In the genomic region with DNA sequence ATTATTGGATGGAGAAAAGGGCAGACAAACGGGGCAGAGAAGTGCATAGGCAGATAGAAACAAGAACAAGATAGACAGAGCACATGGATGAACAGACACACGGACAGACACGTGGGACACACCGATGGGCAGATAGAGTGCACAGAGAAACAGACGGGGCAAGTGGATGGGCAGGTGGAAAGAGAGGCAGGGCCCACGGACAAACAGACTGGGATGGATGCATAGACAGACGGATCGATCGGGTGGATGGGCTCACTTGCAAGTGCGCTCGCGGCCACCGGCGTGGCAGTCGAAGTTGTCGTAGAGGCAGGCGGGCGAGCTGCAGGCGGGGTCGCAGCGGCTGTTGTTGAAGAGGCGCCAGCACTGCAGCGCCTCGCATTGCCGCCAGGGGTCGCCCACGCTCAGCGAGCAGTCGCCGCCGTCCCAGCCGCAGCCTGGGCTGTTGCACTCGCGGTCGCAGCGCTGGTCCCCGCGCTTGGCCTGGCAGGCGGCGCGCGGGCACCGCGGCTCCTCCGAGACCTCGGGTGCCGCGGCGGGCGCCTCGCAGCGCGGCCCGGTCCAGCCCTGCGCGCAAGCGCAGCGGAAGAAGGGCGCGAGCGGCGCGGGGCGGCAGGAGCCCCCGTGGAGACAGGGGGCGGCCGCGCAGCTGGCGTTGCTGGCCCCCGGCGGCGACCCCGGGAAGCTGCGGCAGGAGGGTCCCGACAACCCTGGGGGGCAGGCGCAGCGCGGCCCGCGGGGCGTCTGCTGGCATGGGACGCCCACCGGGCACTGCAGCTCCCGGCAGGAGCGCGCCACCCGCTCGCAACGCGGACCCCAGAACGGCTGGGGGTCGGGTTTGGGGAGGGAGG, we compare ENCODE assay signal across 1 cellular context.
A peak's percentile ranks its signal among the peaks of the same experiment; 100 is the strongest.
TF ChIP-seq lines count a peak whose summit lies in the region.

No MANE protein-coding gene starts in this region.

TF ChIP-seq in HepG2, 621 proteins besides CTCF, POLR2A, EP300 and RAD21 (continued from another document and continues in another):
- TF ChIP-seq, protein P1, sequence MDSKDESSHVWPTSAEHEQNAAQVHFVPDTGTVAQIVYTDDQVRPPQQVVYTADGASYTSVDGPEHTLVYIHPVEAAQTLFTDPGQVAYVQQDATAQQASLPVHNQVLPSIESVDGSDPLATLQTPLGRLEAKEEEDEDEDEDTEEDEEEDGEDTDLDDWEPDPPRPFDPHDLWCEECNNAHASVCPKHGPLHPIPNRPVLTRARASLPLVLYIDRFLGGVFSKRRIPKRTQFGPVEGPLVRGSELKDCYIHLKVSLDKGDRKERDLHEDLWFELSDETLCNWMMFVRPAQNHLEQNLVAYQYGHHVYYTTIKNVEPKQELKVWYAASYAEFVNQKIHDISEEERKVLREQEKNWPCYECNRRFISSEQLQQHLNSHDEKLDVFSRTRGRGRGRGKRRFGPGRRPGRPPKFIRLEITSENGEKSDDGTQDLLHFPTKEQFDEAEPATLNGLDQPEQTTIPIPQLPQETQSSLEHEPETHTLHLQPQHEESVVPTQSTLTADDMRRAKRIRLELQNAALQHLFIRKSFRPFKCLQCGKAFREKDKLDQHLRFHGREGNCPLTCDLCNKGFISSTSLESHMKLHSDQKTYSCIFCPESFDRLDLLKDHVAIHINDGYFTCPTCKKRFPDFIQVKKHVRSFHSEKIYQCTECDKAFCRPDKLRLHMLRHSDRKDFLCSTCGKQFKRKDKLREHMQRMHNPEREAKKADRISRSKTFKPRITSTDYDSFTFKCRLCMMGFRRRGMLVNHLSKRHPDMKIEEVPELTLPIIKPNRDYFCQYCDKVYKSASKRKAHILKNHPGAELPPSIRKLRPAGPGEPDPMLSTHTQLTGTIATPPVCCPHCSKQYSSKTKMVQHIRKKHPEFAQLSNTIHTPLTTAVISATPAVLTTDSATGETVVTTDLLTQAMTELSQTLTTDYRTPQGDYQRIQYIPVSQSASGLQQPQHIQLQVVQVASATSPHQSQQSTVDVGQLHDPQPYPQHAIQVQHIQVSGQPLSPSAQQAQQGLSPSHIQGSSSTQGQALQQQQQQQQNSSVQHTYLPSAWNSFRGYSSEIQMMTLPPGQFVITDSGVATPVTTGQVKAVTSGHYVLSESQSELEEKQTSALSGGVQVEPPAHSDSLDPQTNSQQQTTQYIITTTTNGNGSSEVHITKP (CRISPR knock-in tag; IDR thresholded peaks at IDR 0.05; ENCODE audit: low read depth): 0 out of 2 replicates have a peak, but pooled peaks have one; percentile 34
- TF ChIP-seq ZNF317 (CRISPR knock-in tag; IDR thresholded peaks at IDR 0.05) (no peak), SALL2 (CRISPR knock-in tag; IDR thresholded peaks at IDR 0.05) (peak; percentile 80; the same call in 1 of the 2 replicates), ZBTB7B (CRISPR knock-in tag; IDR thresholded peaks at IDR 0.05) (peak; percentile 39; the same call in 1 of the 2 replicates), PPARG (CRISPR knock-in tag; conservative IDR thresholded peaks at IDR 0.05) (no peak), HOXA5 (CRISPR knock-in tag; IDR thresholded peaks at IDR 0.05) (no peak), RNF219 (CRISPR knock-in tag; IDR thresholded peaks at IDR 0.05) (no peak), YY1 (IDR thresholded peaks at IDR 0.05; ENCODE audit: insufficient read depth, insufficient replicate concordance, low read depth, low read length) (peak; percentile 73), SOX13 (IDR thresholded peaks at IDR 0.05) (no peak), SOX13 (CRISPR knock-in tag; conservative IDR thresholded peaks at IDR 0.05 in 1 of 2, IDR thresholded peaks at IDR 0.05 in 1 of 2) (peak in 1 of 2 experiments; percentile 26; a peak in 1 of 4 replicates), SMC3 (IDR thresholded peaks at IDR 0.05; ENCODE audit: low read length) (peak; percentile 47; the same call in 1 of the 2 replicates), MAFK (conservative IDR thresholded peaks at IDR 0.05 in 1 of 2, IDR thresholded peaks at IDR 0.05 in 1 of 2; ENCODE audit: low read length in 2 of 2) (no peak), MTA1 (CRISPR knock-in tag; IDR thresholded peaks at IDR 0.05; ENCODE audit: borderline replicate concordance) (peak; percentile 49; the same call in 1 of the 2 replicates), PHF8 (CRISPR knock-in tag; IDR thresholded peaks at IDR 0.05) (no peak), HOXA3 (CRISPR knock-in tag; IDR thresholded peaks at IDR 0.05) (peak; percentile 72), ZNF83 (CRISPR knock-in tag; IDR thresholded peaks at IDR 0.05; ENCODE audit: borderline replicate concordance) (no peak), NPAS2 (CRISPR knock-in tag; IDR thresholded peaks at IDR 0.05; ENCODE audit: borderline replicate concordance) (no peak), ZNF343 (CRISPR knock-in tag; IDR thresholded peaks at IDR 0.05) (no peak), SAP130 (CRISPR knock-in tag; IDR thresholded peaks at IDR 0.05; ENCODE audit: low read depth) (peak; percentile 50; the same call in 1 of the 2 replicates), NR2F6 (IDR thresholded peaks at IDR 0.05) (no peak), NR2F6 (CRISPR knock-in tag; IDR thresholded peaks at IDR 0.05) (peak; percentile 29; the same call in 1 of the 2 replicates), MTF2 (CRISPR knock-in tag; IDR thresholded peaks at IDR 0.05; ENCODE audit: borderline replicate concordance) (peak; percentile 25; the same call in 1 of the 2 replicates), NRL (CRISPR knock-in tag; IDR thresholded peaks at IDR 0.05; ENCODE audit: borderline replicate concordance) (0 out of 2 replicates have a peak, but pooled peaks have one; percentile 36), REXO4 (CRISPR knock-in tag; IDR thresholded peaks at IDR 0.05; ENCODE audit: borderline replicate concordance) (no peak), ZNF616 (CRISPR knock-in tag; IDR thresholded peaks at IDR 0.05; ENCODE audit: low read depth) (0 out of 2 replicates have a peak, but pooled peaks have one; percentile 32), SUZ12 (IDR thresholded peaks at IDR 0.05; ENCODE audit: low read depth, low read length) (no peak), ZSCAN30 (CRISPR knock-in tag; IDR thresholded peaks at IDR 0.05) (no peak), TMF1 (CRISPR knock-in tag; IDR thresholded peaks at IDR 0.05; ENCODE audit: low read depth) (no peak), MNT (IDR thresholded peaks at IDR 0.05) (peak; percentile 84), MYC (CRISPR knock-in tag; IDR thresholded peaks at IDR 0.05; ENCODE audit: borderline replicate concordance) (peak; percentile 32; the same call in 1 of the 2 replicates), NONO (IDR thresholded peaks at IDR 0.05) (no peak), NONO (CRISPR knock-in tag; conservative IDR thresholded peaks at IDR 0.05) (peak; percentile 43; the same call in 1 of the 2 replicates), ZMYM3 (CRISPR knock-in tag; IDR thresholded peaks at IDR 0.05) (0 out of 2 replicates have a peak, but pooled peaks have one; percentile 18), ZIK1 (CRISPR knock-in tag; IDR thresholded peaks at IDR 0.05; ENCODE audit: borderline replicate concordance, low read depth) (0 out of 2 replicates have a peak, but pooled peaks have one; percentile 42), ZNF629 (CRISPR knock-in tag; conservative IDR thresholded peaks at IDR 0.05) (no peak), BRCA1 (CRISPR knock-in tag; IDR thresholded peaks at IDR 0.05) (no peak), CHCHD3 (CRISPR knock-in tag; IDR thresholded peaks at IDR 0.05) (0 out of 2 replicates have a peak, but pooled peaks have one; percentile 45), TEAD3 (CRISPR knock-in tag; optimal IDR thresholded peaks at IDR 0.05; ENCODE audit: borderline replicate concordance) (peak; percentile 20), RXRA (CRISPR knock-in tag; IDR thresholded peaks at IDR 0.05) (0 out of 2 replicates have a peak, but pooled peaks have one; percentile 48)
- TF ChIP-seq, protein P2, sequence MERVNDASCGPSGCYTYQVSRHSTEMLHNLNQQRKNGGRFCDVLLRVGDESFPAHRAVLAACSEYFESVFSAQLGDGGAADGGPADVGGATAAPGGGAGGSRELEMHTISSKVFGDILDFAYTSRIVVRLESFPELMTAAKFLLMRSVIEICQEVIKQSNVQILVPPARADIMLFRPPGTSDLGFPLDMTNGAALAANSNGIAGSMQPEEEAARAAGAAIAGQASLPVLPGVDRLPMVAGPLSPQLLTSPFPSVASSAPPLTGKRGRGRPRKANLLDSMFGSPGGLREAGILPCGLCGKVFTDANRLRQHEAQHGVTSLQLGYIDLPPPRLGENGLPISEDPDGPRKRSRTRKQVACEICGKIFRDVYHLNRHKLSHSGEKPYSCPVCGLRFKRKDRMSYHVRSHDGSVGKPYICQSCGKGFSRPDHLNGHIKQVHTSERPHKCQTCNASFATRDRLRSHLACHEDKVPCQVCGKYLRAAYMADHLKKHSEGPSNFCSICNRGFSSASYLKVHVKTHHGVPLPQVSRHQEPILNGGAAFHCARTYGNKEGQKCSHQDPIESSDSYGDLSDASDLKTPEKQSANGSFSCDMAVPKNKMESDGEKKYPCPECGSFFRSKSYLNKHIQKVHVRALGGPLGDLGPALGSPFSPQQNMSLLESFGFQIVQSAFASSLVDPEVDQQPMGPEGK (CRISPR knock-in tag; IDR thresholded peaks at IDR 0.05): no peak
- TF ChIP-seq, protein P3, sequence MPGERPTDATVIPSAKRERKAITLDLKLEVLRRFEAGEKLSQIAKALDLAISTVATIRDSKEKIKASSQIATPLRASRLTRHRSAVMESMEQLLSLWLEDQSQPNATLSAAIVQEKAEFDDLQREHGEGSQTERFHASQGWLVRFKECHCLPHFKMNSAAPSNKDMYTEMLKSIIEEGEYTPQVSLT (CRISPR knock-in tag; IDR thresholded peaks at IDR 0.05; ENCODE audit: borderline replicate concordance, low read depth): no peak
- TF ChIP-seq, protein P4, sequence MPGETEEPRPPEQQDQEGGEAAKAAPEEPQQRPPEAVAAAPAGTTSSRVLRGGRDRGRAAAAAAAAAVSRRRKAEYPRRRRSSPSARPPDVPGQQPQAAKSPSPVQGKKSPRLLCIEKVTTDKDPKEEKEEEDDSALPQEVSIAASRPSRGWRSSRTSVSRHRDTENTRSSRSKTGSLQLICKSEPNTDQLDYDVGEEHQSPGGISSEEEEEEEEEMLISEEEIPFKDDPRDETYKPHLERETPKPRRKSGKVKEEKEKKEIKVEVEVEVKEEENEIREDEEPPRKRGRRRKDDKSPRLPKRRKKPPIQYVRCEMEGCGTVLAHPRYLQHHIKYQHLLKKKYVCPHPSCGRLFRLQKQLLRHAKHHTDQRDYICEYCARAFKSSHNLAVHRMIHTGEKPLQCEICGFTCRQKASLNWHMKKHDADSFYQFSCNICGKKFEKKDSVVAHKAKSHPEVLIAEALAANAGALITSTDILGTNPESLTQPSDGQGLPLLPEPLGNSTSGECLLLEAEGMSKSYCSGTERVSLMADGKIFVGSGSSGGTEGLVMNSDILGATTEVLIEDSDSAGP (CRISPR knock-in tag; IDR thresholded peaks at IDR 0.05; ENCODE audit: borderline replicate concordance): 0 out of 2 replicates have a peak, but pooled peaks have one; percentile 25
- TF ChIP-seq, protein P5, sequence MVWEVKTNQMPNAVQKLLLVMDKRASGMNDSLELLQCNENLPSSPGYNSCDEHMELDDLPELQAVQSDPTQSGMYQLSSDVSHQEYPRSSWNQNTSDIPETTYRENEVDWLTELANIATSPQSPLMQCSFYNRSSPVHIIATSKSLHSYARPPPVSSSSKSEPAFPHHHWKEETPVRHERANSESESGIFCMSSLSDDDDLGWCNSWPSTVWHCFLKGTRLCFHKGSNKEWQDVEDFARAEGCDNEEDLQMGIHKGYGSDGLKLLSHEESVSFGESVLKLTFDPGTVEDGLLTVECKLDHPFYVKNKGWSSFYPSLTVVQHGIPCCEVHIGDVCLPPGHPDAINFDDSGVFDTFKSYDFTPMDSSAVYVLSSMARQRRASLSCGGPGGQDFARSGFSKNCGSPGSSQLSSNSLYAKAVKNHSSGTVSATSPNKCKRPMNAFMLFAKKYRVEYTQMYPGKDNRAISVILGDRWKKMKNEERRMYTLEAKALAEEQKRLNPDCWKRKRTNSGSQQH (CRISPR knock-in tag; IDR thresholded peaks at IDR 0.05; ENCODE audit: low read depth): no peak
- TF ChIP-seq, protein P6, sequence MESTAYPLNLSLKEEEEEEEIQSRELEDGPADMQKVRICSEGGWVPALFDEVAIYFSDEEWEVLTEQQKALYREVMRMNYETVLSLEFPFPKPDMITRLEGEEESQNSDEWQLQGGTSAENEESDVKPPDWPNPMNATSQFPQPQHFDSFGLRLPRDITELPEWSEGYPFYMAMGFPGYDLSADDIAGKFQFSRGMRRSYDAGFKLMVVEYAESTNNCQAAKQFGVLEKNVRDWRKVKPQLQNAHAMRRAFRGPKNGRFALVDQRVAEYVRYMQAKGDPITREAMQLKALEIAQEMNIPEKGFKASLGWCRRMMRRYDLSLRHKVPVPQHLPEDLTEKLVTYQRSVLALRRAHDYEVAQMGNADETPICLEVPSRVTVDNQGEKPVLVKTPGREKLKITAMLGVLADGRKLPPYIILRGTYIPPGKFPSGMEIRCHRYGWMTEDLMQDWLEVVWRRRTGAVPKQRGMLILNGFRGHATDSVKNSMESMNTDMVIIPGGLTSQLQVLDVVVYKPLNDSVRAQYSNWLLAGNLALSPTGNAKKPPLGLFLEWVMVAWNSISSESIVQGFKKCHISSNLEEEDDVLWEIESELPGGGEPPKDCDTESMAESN (CRISPR knock-in tag; conservative IDR thresholded peaks at IDR 0.05): 0 out of 2 replicates have a peak, but pooled peaks have one; percentile 39
